ENCODE assay signal across 15 cellular contexts in genomic region chr1:178573330-178573729, GRCh38.
DNase-seq lines count a peak whose midpoint lies in the region; ATAC-seq and TF ChIP-seq lines count a peak whose summit lies in the region.
"Had no signal": no experiment of that assay in that cellular context is flagged by ENCODE, and none has a peak within 500 bp of the region (broad histone marks: within the 10 kb centered on the region; RNA-seq: fewer than 3 reads in every experiment).

No MANE protein-coding gene starts in this region.

- H3K27ac ChIP-seq in OCI-LY1 (ENCODE audit: low read depth, low read length, poor library complexity, severe bottlenecking) = peak overlapping the region; percentile 100
- H3K27ac ChIP-seq: BLaER1 treated with 17β-estradiol and CSF1 and Interleukin-3, amounts not matched to agents 10 nM and 100 nM; colonic mucosa; stomach had no signal

- H3F3A ChIP-seq in OCI-LY1 (ENCODE audit: insufficient read depth, low read length) = peaks cover 18% of the 10 kb centered on the region

- DNase-seq in OCI-M2 (lab: John Stamatoyannopoulos, UW; ENCODE audit: unreplicated experiment) (no peak), left ventricle myocardium superior (no peak)
- DNase-seq: activated naive CD8-positive, alpha-beta T cell treated with anti-CD3 and anti-CD28 coated beads, Interleukin-2, amount 10 ng/mL, durations not matched to agents 7 days and 5 days; colonic mucosa; midbrain; NCI-H1105; NCI-H446 treated with DMSO at 0.1 percent for 48 hours; stomach had no signal

- peaks cover 6% of the 10 kb centered on the region; the same call in 1 of the 2 replicates for H3K36me3 ChIP-seq in OCI-LY1 (ENCODE audit: insufficient read depth, low read length)
- H3K36me3 ChIP-seq: BLaER1 treated with 17β-estradiol and CSF1 and Interleukin-3, amounts not matched to agents 10 nM and 100 nM; colonic mucosa; stomach had no signal

- H3K4me2 ChIP-seq in OCI-LY1 (ENCODE audit: low read length) = no peak overlapping the region
- H3K4me2 ChIP-seq: BLaER1 treated with 17β-estradiol and CSF1 and Interleukin-3, amounts not matched to agents 10 nM and 100 nM had no signal

- no peaks in the 10 kb centered on the region for H4K20me1 ChIP-seq in OCI-LY1 (ENCODE audit: insufficient read depth, low read length)
- H4K20me1 ChIP-seq: BLaER1 treated with 17β-estradiol and CSF1 and Interleukin-3, amounts not matched to agents 10 nM and 100 nM had no signal

- H3K79me2 ChIP-seq in OCI-LY1 (ENCODE audit: insufficient read depth, low read length) = no peaks in the 10 kb centered on the region; the same call in 1 of the 2 replicates

- no peaks in the 10 kb centered on the region for H3K9me2 ChIP-seq in OCI-LY1 (ENCODE audit: low read depth, low read length)

- intact Hi-C loops in left ventricle myocardium superior (cut with micrococcal nuclease) = no loop called here

- peaks cover 72% of the 10 kb centered on the region for H3K4me1 ChIP-seq in OCI-LY1 (ENCODE audit: insufficient read depth, low read length, severe bottlenecking)
- H3K4me1 ChIP-seq: colonic mucosa had no signal

- H2AFZ ChIP-seq in OCI-LY1 (ENCODE audit: low read length) = no peak overlapping the region

- ATAC-seq in GM18517 (IDR thresholded peaks at IDR 0.05; ENCODE audit: unreplicated experiment) (peak; percentile 76), GM21423 (IDR thresholded peaks at IDR 0.05; ENCODE audit: unreplicated experiment) (peak; percentile 70), HG03066 (IDR thresholded peaks at IDR 0.05; ENCODE audit: low read depth, unreplicated experiment) (peak; percentile 57), GM19328 (IDR thresholded peaks at IDR 0.05; ENCODE audit: unreplicated experiment) (no peak), HG03025 (IDR thresholded peaks at IDR 0.05; ENCODE audit: low FRiP score, unreplicated experiment) (no peak), left ventricle myocardium superior (no peak)

- TF ChIP-seq CTCF in OCI-LY1 (IDR thresholded peaks at IDR 0.05; ENCODE audit: low read length) = no peak

- no peaks in the 10 kb centered on the region for H3K27me3 ChIP-seq in OCI-LY1 (ENCODE audit: insufficient read depth, low read length)
- H3K27me3 ChIP-seq: BLaER1 treated with 17β-estradiol and CSF1 and Interleukin-3, amounts not matched to agents 10 nM and 100 nM; colonic mucosa; stomach had no signal

- H3K9ac ChIP-seq in OCI-LY1 (ENCODE audit: low read length) = peak overlapping the region; percentile 6; the same call in 1 of the 2 replicates
- H3K9ac ChIP-seq: BLaER1 treated with 17β-estradiol and CSF1 and Interleukin-3, amounts not matched to agents 10 nM and 100 nM had no signal

- no peaks in the 10 kb centered on the region for H3K9me3 ChIP-seq in OCI-LY1 (ENCODE audit: low read length)
- H3K9me3 ChIP-seq: BLaER1 treated with 17β-estradiol and CSF1 and Interleukin-3, amounts not matched to agents 10 nM and 100 nM; colonic mucosa; stomach had no signal

- no peak overlapping the region for H3K4me3 ChIP-seq in OCI-LY1 (ENCODE audit: low read depth, low read length, poor library complexity, severe bottlenecking)
- H3K4me3 ChIP-seq: BLaER1 treated with 17β-estradiol and CSF1 and Interleukin-3, amounts not matched to agents 10 nM and 100 nM; colonic mucosa; stomach had no signal

Comparison
In these comparisons a context has a peak if more than half of its experiments do, and no peak if none do; other contexts are left out.
1. ATAC-seq: peak in GM18517 (single experiment), GM21423 (single experiment) and HG03066 (single experiment); none in GM19328 (single experiment), HG03025 (single experiment) and left ventricle myocardium superior (single experiment).